In genomic region chrX:120042712-120043111, GRCh38 we compare ENCODE assay signal across 4 cellular contexts. TPM values are rescaled to one million over a fixed set of nuclear protein-coding genes. Genes with fewer than 3 reads are reported as not detected.
"Had no signal": no experiment of that assay in that cellular context is flagged by ENCODE, and none has a peak within 500 bp of the region (broad histone marks: within the 10 kb centered on the region; RNA-seq: fewer than 3 reads in every experiment).

No MANE protein-coding gene starts in this region.

RNA-seq across cellular contexts. Expression of gene RHOXF2B, which starts 34.8 kb away (rescaled TPM):
- total RNA-seq: LHCN-M2, M059J, MCF 10A, NCI-H460 had no signal
